Comparison of ENCODE assay signal across 16 cellular contexts in genomic region chr12:6463211-6463610, GRCh38. TPM values are rescaled to one million over a fixed set of nuclear protein-coding genes. Genes with fewer than 3 reads are reported as not detected.
DNase-seq lines count a peak whose midpoint lies in the region; ATAC-seq, FAIRE-seq and TF ChIP-seq lines count a peak whose summit lies in the region.
"Had no signal": no experiment of that assay in that cellular context is flagged by ENCODE, and none has a peak within 500 bp of the region (broad histone marks: within the 10 kb centered on the region; RNA-seq: fewer than 3 reads in every experiment).

No MANE protein-coding gene starts in this region.

- peak overlapping the region; percentile 99 for H3K27ac Mint-ChIP-seq in T-helper 17 cell
- H3K27ac Mint-ChIP-seq in endodermal cell = peak overlapping the region; percentile 19
- H3K27ac Mint-ChIP-seq in stimulated activated naive CD8-positive, alpha-beta T cell treated with anti-CD3 and anti-CD28 coated beads, Interleukin-15, amount 100 ng/mL, for 72 hours = peak overlapping the region; percentile 60 to 97

- peak; percentile 35 for DNase-seq in activated CD4-positive, alpha-beta T cell treated with anti-CD3 and anti-CD28 coated beads, Interleukin-2, amount 50 U/mL, for 1 hour
- no peak for DNase-seq in activated CD4-positive, alpha-beta T cell treated with anti-CD3 and anti-CD28 coated beads, Interleukin-2, amount 50 U/mL, for 48 hours
- DNase-seq in T-helper 17 cell (no peak), endodermal cell (no peak), GM12891 (ENCODE audit: insufficient read length, low spot score) (no peak), cerebellum (ENCODE audit: low spot score) (no peak), frontal cortex (ENCODE audit: low spot score in 2 of 2) (no peak)
- DNase-seq in stimulated activated naive CD8-positive, alpha-beta T cell treated with anti-CD3 and anti-CD28 coated beads, Interleukin-15, amount 100 ng/mL, for 72 hours = no peak
- DNase-seq: activated CD4-positive, alpha-beta T cell treated with anti-CD3 and anti-CD28 coated beads for 1 hour; GM23248; kidney glomerular epithelial cell; NCI-H2107; right cardiac atrium had no signal

- no peak for TF ChIP-seq POLR2A in GM12891 (IDR thresholded peaks at IDR 0.05; ENCODE audit: low read depth, low read length)

- no peak overlapping the region for H3K4me3 ChIP-seq in endodermal cell (ENCODE audit: low read length)
- H3K4me3 ChIP-seq: GM23248, thoracic aorta had no signal

- no peaks in the 10 kb centered on the region for H3K27me3 ChIP-seq in endodermal cell (ENCODE audit: control insufficient read depth, insufficient read depth, low read length, poor library complexity, severe bottlenecking)

- H3K9me3 ChIP-seq in T-helper 17 cell (ENCODE audit: control insufficient read depth, low read length, poor library complexity, severe bottlenecking) (no peaks in the 10 kb centered on the region), endodermal cell (ENCODE audit: control insufficient read depth, low read length) (no peaks in the 10 kb centered on the region)
- H3K9me3 ChIP-seq: thoracic aorta had no signal

- no peak for TF ChIP-seq CTCF in endodermal cell (conservative IDR thresholded peaks at IDR 0.05)

- H3K27ac ChIP-seq in endodermal cell (ENCODE audit: low read depth, low read length) = no peak overlapping the region
- H3K27ac ChIP-seq: GM23248 had no signal

- no peak overlapping the region for H3K9ac ChIP-seq in endodermal cell (ENCODE audit: extremely low read depth, low read length, poor library complexity, severe bottlenecking)
- H3K9ac ChIP-seq: GM23248 had no signal

- no peaks in the 10 kb centered on the region for H3K4me1 ChIP-seq in endodermal cell (ENCODE audit: control insufficient read depth, insufficient read depth, low read length)

- H3K36me3 ChIP-seq in endodermal cell (ENCODE audit: control insufficient read depth, insufficient read depth, low read length) = peaks cover 28% of the 10 kb centered on the region

- peak overlapping the region; percentile 93 for H3K4me3 Mint-ChIP-seq in T-helper 17 cell
- H3K4me3 Mint-ChIP-seq in endodermal cell = no peak overlapping the region
- H3K4me3 Mint-ChIP-seq in stimulated activated naive CD8-positive, alpha-beta T cell treated with anti-CD3 and anti-CD28 coated beads, Interleukin-15, amount 100 ng/mL, for 72 hours = peak overlapping the region; percentile 83 to 85

- peak; percentile 18 for ATAC-seq in T-helper 17 cell
- ATAC-seq in stimulated activated naive CD8-positive, alpha-beta T cell treated with anti-CD3 and anti-CD28 coated beads, Interleukin-15, amount 100 ng/mL, for 72 hours = no peak

- no peaks in the 10 kb centered on the region for H3K9me3 Mint-ChIP-seq in endodermal cell
- H3K9me3 Mint-ChIP-seq in stimulated activated naive CD8-positive, alpha-beta T cell treated with anti-CD3 and anti-CD28 coated beads, Interleukin-15, amount 100 ng/mL, for 72 hours = peaks cover 0 to 4% of the 10 kb centered on the region in 2 donors

- peaks cover 19% of the 10 kb centered on the region for H3K36me3 Mint-ChIP-seq in T-helper 17 cell (ENCODE audit: low read depth)
- peaks cover 75% of the 10 kb centered on the region for H3K36me3 Mint-ChIP-seq in endodermal cell (ENCODE audit: low read depth)

- H3K27me3 Mint-ChIP-seq in T-helper 17 cell (no peaks in the 10 kb centered on the region), endodermal cell (ENCODE audit: insufficient read depth) (no peaks in the 10 kb centered on the region)
- H3K27me3 Mint-ChIP-seq in stimulated activated naive CD8-positive, alpha-beta T cell treated with anti-CD3 and anti-CD28 coated beads, Interleukin-15, amount 100 ng/mL, for 72 hours = no peaks in the 10 kb centered on the region

- WGBS in endodermal cell (ENCODE audit: insufficient coverage in 1 of 2, insufficient read length in 1 of 2), 2 experiments = 91 to 100% methylated on average over 6 to 7 of the region's 7 CpGs

- FAIRE-seq in GM12891 (lab: Jason Lieb, UNC) (no peak), frontal cortex (lab: Jason Lieb, UNC) (no peak)

- H3K4me1 Mint-ChIP-seq in T-helper 17 cell (peaks cover 78% of the 10 kb centered on the region), endodermal cell (no peaks in the 10 kb centered on the region)
- peaks cover 94% of the 10 kb centered on the region for H3K4me1 Mint-ChIP-seq in stimulated activated naive CD8-positive, alpha-beta T cell treated with anti-CD3 and anti-CD28 coated beads, Interleukin-15, amount 100 ng/mL, for 72 hours

TF ChIP-seq in GM12891, 5 proteins besides CTCF, POLR2A, EP300 and RAD21:
- no peak for TF ChIP-seq PAX5 (IDR thresholded peaks at IDR 0.05; ENCODE audit: insufficient read depth, low read length, severe bottlenecking)
- TF ChIP-seq POU2F2 (IDR thresholded peaks at IDR 0.05; ENCODE audit: low read depth, low read length) = no peak
- TF ChIP-seq POLR2AphosphoS5 (IDR thresholded peaks at IDR 0.05; ENCODE audit: low read depth, low read length) = no peak
- TF ChIP-seq SPI1 (IDR thresholded peaks at IDR 0.05; ENCODE audit: low read depth, low read length) = no peak
- TF ChIP-seq TAF1 (IDR thresholded peaks at IDR 0.05; ENCODE audit: low read depth, low read length) = no peak

RNA-seq across cellular contexts. Expression of gene VAMP1, which starts 7.3 kb away (rescaled TPM):
- 10 to 100 TPM; 33.1 to 38.5 TPM for total RNA-seq in T-helper 17 cell
- 10 to 100 TPM in 1 of 2 donors, 1 to 10 TPM in 1; 5.6 to 17.8 TPM for total RNA-seq in endodermal cell
- 15.1 TPM for polyA plus RNA-seq in endodermal cell (2013, experiment 1 of 2)
- 12.9 TPM for polyA plus RNA-seq in endodermal cell (2013, experiment 2 of 2)
- 30.6 TPM for polyA plus RNA-seq in GM12891 (2012; ENCODE audit: low read depth, missing spikeins)
- 10.5 TPM for total RNA-seq in cerebellum
- total RNA-seq in frontal cortex = 1.2 TPM

RNA-seq across cellular contexts. Expression of gene TAPBPL, which starts 11.4 kb away (rescaled TPM):
- total RNA-seq in T-helper 17 cell (10 to 100 TPM; 19.6 to 23.1 TPM), endodermal cell (1 to 10 TPM in 1 of 2 donors, under 1 TPM in 1; 0.55 to 1.4 TPM), cerebellum (3.1 TPM), frontal cortex (0.82 TPM)
- 0.46 TPM for polyA plus RNA-seq in endodermal cell (2013, experiment 1 of 2)
- 0.41 TPM for polyA plus RNA-seq in endodermal cell (2013, experiment 2 of 2)
- 29.7 TPM for polyA plus RNA-seq in GM12891 (2012; ENCODE audit: low read depth, missing spikeins)

RNA-seq across cellular contexts. Expression of gene CD27, which starts 18.5 kb away (rescaled TPM):
- total RNA-seq in T-helper 17 cell (10 to 100 TPM; 66.7 to 76.1 TPM), endodermal cell (under 1 TPM in 1 of 2 donors, not detected in 1; 0.44 TPM), cerebellum (not detected), frontal cortex (0.41 TPM)
- not detected for polyA plus RNA-seq in endodermal cell (2013, experiment 1 of 2)
- polyA plus RNA-seq in endodermal cell (2013, experiment 2 of 2) = not detected
- 112 TPM for polyA plus RNA-seq in GM12891 (2012; ENCODE audit: low read depth, missing spikeins)
- total RNA-seq: A673, GM23248, myocyte had no signal

RNA-seq across cellular contexts. Expression of gene MRPL51, which starts 29.9 kb away (rescaled TPM):
- total RNA-seq in T-helper 17 cell = 10 to 100 TPM; 36.6 to 42.2 TPM
- 100 to 1,000 TPM; 196 to 450 TPM for total RNA-seq in endodermal cell
- polyA plus RNA-seq in endodermal cell (2013, experiment 1 of 2) = 216 TPM
- polyA plus RNA-seq in endodermal cell (2013, experiment 2 of 2) = 234 TPM
- polyA plus RNA-seq in GM12891 (2012; ENCODE audit: low read depth, missing spikeins) = 236 TPM
- 22.6 TPM for total RNA-seq in cerebellum
- 27.3 TPM for total RNA-seq in frontal cortex

RNA-seq across cellular contexts. Expression of gene NCAPD2, which starts 30.7 kb away (rescaled TPM):
- 10 to 100 TPM; 16.9 to 24.3 TPM for total RNA-seq in T-helper 17 cell
- 100 to 1,000 TPM in 1 of 2 donors, 10 to 100 TPM in 1; 90.3 to 150 TPM for total RNA-seq in endodermal cell
- polyA plus RNA-seq in endodermal cell (2013, experiment 1 of 2) = 118 TPM
- 118 TPM for polyA plus RNA-seq in endodermal cell (2013, experiment 2 of 2)
- polyA plus RNA-seq in GM12891 (2012; ENCODE audit: low read depth, missing spikeins) = 48.3 TPM
- total RNA-seq in cerebellum = 22.3 TPM
- 9.4 TPM for total RNA-seq in frontal cortex

Comparison
In these comparisons a context has a peak if more than half of its experiments do, and no peak if none do; other contexts are left out.
1. H3K27ac Mint-ChIP-seq: peak in every context shown above with its lines; median percentile 99 in T-helper 17 cell; 78 in stimulated activated naive CD8-positive, alpha-beta T cell treated with anti-CD3 and anti-CD28 coated beads, Interleukin-15, amount 100 ng/mL, for 72 hours; 19 in endodermal cell.
2. RNA of gene CD27, which starts 18.5 kb away (total RNA-seq): 66.7 to 76.1 TPM in T-helper 17 cell; 0.44 TPM in endodermal cell, 0.41 TPM in frontal cortex (single experiment) and not detected in cerebellum (single experiment); every median in the first group is over 10 times any median in the second.